1 cellular context compared by ENCODE assay signal in the genomic region with DNA sequence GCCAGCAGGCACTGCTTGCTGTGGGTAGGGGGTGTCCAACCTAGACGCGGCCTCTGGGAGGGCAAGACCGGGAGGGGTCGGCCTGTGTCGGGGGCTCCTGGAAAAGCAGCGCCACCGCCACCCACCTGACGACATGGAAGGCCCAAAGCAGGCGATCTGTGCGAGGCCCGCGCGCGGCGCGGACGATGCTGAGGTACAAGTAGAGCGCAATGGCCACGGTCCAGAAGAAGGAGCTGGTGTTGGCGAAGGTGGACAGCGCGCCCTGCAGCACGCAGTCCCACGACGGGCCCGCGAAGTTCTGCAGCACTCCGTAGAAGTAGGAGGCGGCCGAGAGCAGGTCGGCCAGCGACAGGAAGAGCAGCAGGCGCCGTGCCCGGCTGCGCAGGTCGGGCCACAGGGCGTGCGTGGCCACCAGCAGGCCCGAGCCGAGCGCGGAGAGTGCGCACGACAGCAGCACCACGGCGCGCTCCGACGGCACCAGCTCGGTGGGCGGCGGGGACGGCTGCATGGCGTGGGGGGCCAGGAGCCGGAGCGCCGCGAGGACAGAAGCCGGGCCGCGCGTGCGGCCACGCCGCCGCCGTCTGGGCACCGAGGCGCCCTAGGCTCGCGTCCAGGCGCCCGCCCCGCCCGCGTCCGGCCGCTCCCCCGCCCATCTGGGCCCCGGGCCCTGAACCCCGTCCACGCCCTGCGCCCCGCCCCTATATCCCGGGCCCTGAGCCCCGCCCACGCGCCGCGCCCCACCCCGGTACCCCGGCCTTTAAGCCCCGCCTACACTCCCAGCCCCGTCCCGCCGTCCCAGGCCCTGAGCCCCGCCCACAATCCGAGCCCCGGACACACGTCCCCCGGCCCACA.
TF ChIP-seq lines count a peak whose summit lies in the region.

A gene with protein sequence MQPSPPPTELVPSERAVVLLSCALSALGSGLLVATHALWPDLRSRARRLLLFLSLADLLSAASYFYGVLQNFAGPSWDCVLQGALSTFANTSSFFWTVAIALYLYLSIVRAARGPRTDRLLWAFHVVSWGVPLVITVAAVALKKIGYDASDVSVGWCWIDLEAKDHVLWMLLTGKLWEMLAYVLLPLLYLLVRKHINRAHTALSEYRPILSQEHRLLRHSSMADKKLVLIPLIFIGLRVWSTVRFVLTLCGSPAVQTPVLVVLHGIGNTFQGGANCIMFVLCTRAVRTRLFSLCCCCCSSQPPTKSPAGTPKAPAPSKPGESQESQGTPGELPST (minus strand): TSS at position 583 of the 852 bp plus-strand sequence. CDS start 75 bp downstream, at position 508.

TF ChIP-seq in PFSK-1, 5 proteins besides CTCF, POLR2A, EP300 and RAD21 (continued from another document):
- peak; percentile 49; the same call in 1 of the 2 replicates for TF ChIP-seq POLR2AphosphoS5 (IDR thresholded peaks at IDR 0.05; ENCODE audit: low read depth, low read length)
- TF ChIP-seq SIN3A (IDR thresholded peaks at IDR 0.05; ENCODE audit: borderline replicate concordance, insufficient read depth, low read length), result no peak
